ENCODE assay signal across 27 cellular contexts in genomic region chr6:41955412-41955811, GRCh38.
"Had no signal": no experiment of that assay in that cellular context is flagged by ENCODE, and none has a peak within 500 bp of the region (broad histone marks: within the 10 kb centered on the region; RNA-seq: fewer than 3 reads in every experiment).

No MANE protein-coding gene starts in this region.

- H3K36me3 Mint-ChIP-seq: neural progenitor cell had no signal

- H3K27ac Mint-ChIP-seq: activated CD8-positive, alpha-beta memory T cell treated with anti-CD3 and anti-CD28 coated beads, Interleukin-2, amount 10 ng/mL, durations not matched to agents 7 days and 5 days; memory B cell; neural progenitor cell; T-helper 1 cell treated with Interleukin-12 subunit alpha and Interleukin-12 subunit beta and Interleukin-4 antibody, amounts not matched to agents 30 μg/mL and 1 μg/mL, for 36 hours had no signal

- H3K27me3 Mint-ChIP-seq: activated CD8-positive, alpha-beta memory T cell treated with anti-CD3 and anti-CD28 coated beads, Interleukin-2, amount 10 ng/mL, durations not matched to agents 7 days and 5 days; memory B cell; naive thymus-derived CD4-positive, alpha-beta T cell had no signal

- DNase-seq: activated CD4-positive, alpha-beta T cell treated with anti-CD3 and anti-CD28 coated beads for 1 hour; activated CD4-positive, alpha-beta T cell treated with anti-CD3 and anti-CD28 coated beads, Interleukin-2, amount 50 U/mL, for 48 hours; activated CD8-positive, alpha-beta memory T cell treated with anti-CD3 and anti-CD28 coated beads, Interleukin-2, amount 10 ng/mL, durations not matched to agents 7 days and 5 days; adrenal gland; aorta; body of pancreas; cerebellar nuclear complex; colonic mucosa; effector CD8-positive, alpha-beta T cell; esophagus squamous epithelium; foreskin melanocyte; heart right ventricle; midbrain; naive thymus-derived CD4-positive, alpha-beta T cell; occipital lobe; SK-N-SH; stimulated activated CD4-positive, alpha-beta T cell treated with anti-CD3 and anti-CD28 coated beads, Interleukin-1b, Interleukin-23, amount 100 ng/mL, for 48 hours; stimulated activated CD4-positive, alpha-beta T cell treated with anti-CD3 and anti-CD28 coated beads, Interleukin-4, amount 100 ng/mL, for 4 hours; stimulated activated CD8-positive, alpha-beta memory T cell treated with anti-CD3 and anti-CD28 coated beads, Interleukin-4, amount 100 ng/mL, for 48 hours; stimulated activated naive CD4-positive, alpha-beta T cell; SW 1271; T-helper 9 cell; testis; transverse colon had no signal

- ATAC-seq: activated CD8-positive, alpha-beta memory T cell treated with anti-CD3 and anti-CD28 coated beads, Interleukin-2, amount 10 ng/mL, durations not matched to agents 7 days and 5 days; body of pancreas; heart right ventricle; naive thymus-derived CD4-positive, alpha-beta T cell had no signal

- H3K9me3 Mint-ChIP-seq: memory B cell; naive thymus-derived CD4-positive, alpha-beta T cell; neural progenitor cell had no signal

- H3K4me1 Mint-ChIP-seq: neural progenitor cell had no signal

- H3K4me3 Mint-ChIP-seq: activated CD8-positive, alpha-beta memory T cell treated with anti-CD3 and anti-CD28 coated beads, Interleukin-2, amount 10 ng/mL, durations not matched to agents 7 days and 5 days; memory B cell; neural progenitor cell; T-helper 1 cell treated with Interleukin-12 subunit alpha and Interleukin-12 subunit beta and Interleukin-4 antibody, amounts not matched to agents 30 μg/mL and 1 μg/mL, for 36 hours had no signal
